11 cellular contexts compared by ENCODE assay signal in genomic region chr17:57921342-57921741, GRCh38. TPM values are rescaled to one million over a fixed set of nuclear protein-coding genes. Genes with fewer than 3 reads are reported as not detected.
A peak's percentile ranks its signal among the peaks of the same experiment; 100 is the strongest.
DNase-seq lines count a peak whose midpoint lies in the region; ATAC-seq and TF ChIP-seq lines count a peak whose summit lies in the region.
"Had no signal": no experiment of that assay in that cellular context is flagged by ENCODE, and none has a peak within 500 bp of the region (broad histone marks: within the 10 kb centered on the region; RNA-seq: fewer than 3 reads in every experiment).

No MANE protein-coding gene starts in this region.

- ATAC-seq in heart right ventricle (peak in 3 of 8 donors; percentile 19 to 41 (median 40)), GM21515 (IDR thresholded peaks at IDR 0.05; ENCODE audit: unreplicated experiment) (no peak), HG03565 (IDR thresholded peaks at IDR 0.05; ENCODE audit: unreplicated experiment) (no peak)

- H3K36me3 ChIP-seq in A673 (ENCODE audit: insufficient read depth, low read length, poor library complexity, severe bottlenecking) (no peaks in the 10 kb centered on the region), heart right ventricle (no peaks in the 10 kb centered on the region)

- CTCF ChIA-PET in A673 (lab: Charles Lee) = no interaction called here

- no peak for DNase-seq in A673 (ENCODE audit: low spot score)
- peak; percentile 81 for DNase-seq in astrocyte of the hippocampus (ENCODE audit: low read depth, low spot score)
- DNase-seq in heart right ventricle = no peak
- DNase-seq in pons (ENCODE audit: low spot score) = peak; percentile 83
- DNase-seq in DMS79 (lab: John Stamatoyannopoulos, UW) = no peak
- DNase-seq in activated naive CD8-positive, alpha-beta T cell treated with anti-CD3 and anti-CD28 coated beads for 36 hours = no peak
- DNase-seq: activated B cell treated with CpG ODN at 0.5 μM for 24 hours, NCI-H2081 had no signal

- H3K27me3 ChIP-seq in A673 (replicated peaks; ENCODE audit: insufficient read depth, low read depth, low read length, poor library complexity) = no peaks in the 10 kb centered on the region
- H3K27me3 ChIP-seq in heart right ventricle = no peaks in the 10 kb centered on the region

- no peak overlapping the region for H3K4me3 Mint-ChIP-seq in activated naive CD8-positive, alpha-beta T cell treated with anti-CD3 and anti-CD28 coated beads for 36 hours
- H3K4me3 Mint-ChIP-seq: activated B cell treated with CpG ODN at 0.5 μM for 24 hours, memory B cell had no signal

- H3K27ac Mint-ChIP-seq in activated naive CD8-positive, alpha-beta T cell treated with anti-CD3 and anti-CD28 coated beads for 36 hours = no peak overlapping the region
- H3K27ac Mint-ChIP-seq: activated B cell treated with CpG ODN at 0.5 μM for 24 hours, memory B cell had no signal

- no peaks in the 10 kb centered on the region for H3K36me3 Mint-ChIP-seq in activated naive CD8-positive, alpha-beta T cell treated with anti-CD3 and anti-CD28 coated beads for 36 hours
- H3K36me3 Mint-ChIP-seq: memory B cell had no signal

- H3K9me3 Mint-ChIP-seq in activated naive CD8-positive, alpha-beta T cell treated with anti-CD3 and anti-CD28 coated beads for 36 hours = no peaks in the 10 kb centered on the region
- H3K9me3 Mint-ChIP-seq: activated B cell treated with CpG ODN at 0.5 μM for 24 hours, memory B cell had no signal

- no peak overlapping the region for H3K4me3 ChIP-seq in A673 (ENCODE audit: low read depth, low read length, poor library complexity, severe bottlenecking)
- peak overlapping the region in 1 of 10 donors; percentile 7 for H3K4me3 ChIP-seq in heart right ventricle

- peaks cover 4% of the 10 kb centered on the region for H3K27me3 Mint-ChIP-seq in activated naive CD8-positive, alpha-beta T cell treated with anti-CD3 and anti-CD28 coated beads for 36 hours

- 20 to 33% methylated on average over 7 of the region's 7 CpGs for WGBS in heart right ventricle, 2 donors

- TF ChIP-seq CTCF in A673 (conservative IDR thresholded peaks at IDR 0.05; ENCODE audit: low read depth, low read length) (no peak), heart right ventricle (IDR thresholded peaks at IDR 0.05) (no peak)

- peaks cover 5% of the 10 kb centered on the region for H3K4me1 Mint-ChIP-seq in activated naive CD8-positive, alpha-beta T cell treated with anti-CD3 and anti-CD28 coated beads for 36 hours
- H3K4me1 Mint-ChIP-seq: activated B cell treated with CpG ODN at 0.5 μM for 24 hours had no signal

- intact Hi-C loops in A673 (cut with micrococcal nuclease; ENCODE audit: unreplicated experiment) (no loop called here), heart right ventricle (cut with DNase I) (no loop called here)

- H3K4me1 ChIP-seq in A673 (ENCODE audit: insufficient read depth, low read length, poor library complexity, severe bottlenecking) (peaks cover 51% of the 10 kb centered on the region), heart right ventricle (peaks cover 27 to 91% (median 73%) of the 10 kb centered on the region in 9 donors)

- H3K27ac ChIP-seq in A673 (ENCODE audit: low read depth, low read length, poor library complexity, severe bottlenecking) (peak overlapping the region; percentile 45), heart right ventricle (peak overlapping the region in 9 of 10 donors; percentile 51 to 76 (median 69))

- H3K9me3 ChIP-seq in A673 (ENCODE audit: low read depth, low read length, poor library complexity, severe bottlenecking) (no peaks in the 10 kb centered on the region), heart right ventricle (no peaks in the 10 kb centered on the region)

- no TSS peak for BruUV-seq in A673 (replicated peaks; lab: Mats Ljungman, UMichigan)

- POLR2A ChIA-PET in A673 (lab: Charles Lee; ENCODE audit: low non-redundant PET) = no interaction called here

RNA-seq across cellular contexts. Expression of gene CUEDC1, which starts 33.9 kb away (rescaled TPM):
- 53.5 and 55.6 TPM in 2 replicates for total RNA-seq in A673 (2021)
- 10 to 100 TPM; 38.3 to 65.0 (median 47.2) TPM for total RNA-seq in heart right ventricle
- 10 to 100 TPM; 26.9 to 33.1 TPM for polyA plus RNA-seq in heart right ventricle
- under 1 TPM; 0.14 to 0.18 TPM for total RNA-seq in activated naive CD8-positive, alpha-beta T cell treated with anti-CD3 and anti-CD28 coated beads for 36 hours
- total RNA-seq: activated B cell treated with CpG ODN at 0.5 μM for 24 hours had no signal

Comparison
In these comparisons a context has a peak if more than half of its experiments do, and no peak if none do; other contexts are left out.
1. DNase-seq: peak in astrocyte of the hippocampus (single experiment) and pons (single experiment); none in A673 (single experiment), heart right ventricle (0 of 2), DMS79 (single experiment) and activated naive CD8-positive, alpha-beta T cell treated with anti-CD3 and anti-CD28 coated beads for 36 hours (single experiment).
2. RNA of gene CUEDC1, which starts 33.9 kb away (total RNA-seq): 53.5 to 55.6 TPM in A673 and 38.3 to 65.0 TPM in heart right ventricle; 0.14 to 0.18 TPM in activated naive CD8-positive, alpha-beta T cell treated with anti-CD3 and anti-CD28 coated beads for 36 hours; every median in the first group is over 10 times any median in the second.